24 cellular contexts compared by ENCODE assay signal in genomic region chr9:133981589-133981957, GRCh38. TPM values are rescaled to one million over a fixed set of nuclear protein-coding genes. Genes with fewer than 3 reads are reported as not detected.
DNase-seq lines count a peak whose midpoint lies in the region; ATAC-seq and TF ChIP-seq lines count a peak whose summit lies in the region.
"Had no signal": no experiment of that assay in that cellular context is flagged by ENCODE, and none has a peak within 500 bp of the region (broad histone marks: within the 10 kb centered on the region; RNA-seq: fewer than 3 reads in every experiment).

No MANE protein-coding gene starts in this region.

- H3K4me3 ChIP-seq in Caco-2 (ENCODE audit: low read depth, low read length) (no peak overlapping the region), upper lobe of right lung (no peak overlapping the region)
- H3K4me3 ChIP-seq: A549, SJSA1 had no signal

- H3K27ac Mint-ChIP-seq in Caco-2 (ENCODE audit: unreplicated experiment) (peak overlapping the region; percentile 26), memory B cell (peak overlapping the region; percentile 20)
- H3K27ac Mint-ChIP-seq in activated naive CD4-positive, alpha-beta T cell treated with anti-CD3 and anti-CD28 coated beads, Interleukin-2, amount 50 U/mL, for 72 hours, result no peak overlapping the region
- H3K27ac Mint-ChIP-seq: CD4-positive, alpha-beta T cell had no signal

- H3K9me3 ChIP-seq in Caco-2 (no peaks in the 10 kb centered on the region), upper lobe of right lung (no peaks in the 10 kb centered on the region)
- H3K9me3 ChIP-seq: A549, BE2C, SJSA1 had no signal

- H3K36me3 ChIP-seq in Caco-2 (ENCODE audit: control insufficient read depth, insufficient read depth, low read length), result no peaks in the 10 kb centered on the region
- H3K36me3 ChIP-seq in upper lobe of right lung, result no peaks in the 10 kb centered on the region

- H3K36me3 Mint-ChIP-seq in Caco-2 (ENCODE audit: insufficient read depth, unreplicated experiment) (peaks cover 28% of the 10 kb centered on the region), memory B cell (peaks cover 2% of the 10 kb centered on the region)
- no peaks in the 10 kb centered on the region for H3K36me3 Mint-ChIP-seq in activated naive CD4-positive, alpha-beta T cell treated with anti-CD3 and anti-CD28 coated beads, Interleukin-2, amount 50 U/mL, for 72 hours

- intact Hi-C loops in Caco-2 (cut with micrococcal nuclease; ENCODE audit: unreplicated experiment) (no loop called here), upper lobe of right lung (cut with DNase I) (no loop called here)

- H3K27ac ChIP-seq in VCaP, result peak overlapping the region; percentile 87; the same call in 1 of the 2 replicates
- H3K27ac ChIP-seq in upper lobe of right lung, result no peak overlapping the region
- H3K27ac ChIP-seq: A549, SJSA1 had no signal

- peaks cover 22% of the 10 kb centered on the region for H3K4me1 Mint-ChIP-seq in Caco-2 (ENCODE audit: low read depth, unreplicated experiment)
- H3K4me1 Mint-ChIP-seq in memory B cell, result peaks cover 44% of the 10 kb centered on the region

- no TSS peak for BruUV-seq in Caco-2 (replicated peaks; lab: Mats Ljungman, UMichigan)

- no peaks in the 10 kb centered on the region for H3K27me3 Mint-ChIP-seq in Caco-2 (ENCODE audit: insufficient read depth, unreplicated experiment)
- H3K27me3 Mint-ChIP-seq in memory B cell, result no peaks in the 10 kb centered on the region
- H3K27me3 Mint-ChIP-seq: CD4-positive, alpha-beta T cell had no signal

- no peak for DNase-seq in Caco-2
- DNase-seq in memory B cell (ENCODE audit: low spot score in 2 of 2), result no peak
- DNase-seq in upper lobe of right lung, result peak; percentile 58
- DNase-seq in activated naive CD4-positive, alpha-beta T cell treated with anti-CD3 and anti-CD28 coated beads, Interleukin-2, amount 50 U/mL, for 72 hours (ENCODE audit: low spot score in 2 of 2), result no peak
- no peak for DNase-seq in DMS 273 treated with DMSO at 0.1 percent for 48 hours (lab: John Stamatoyannopoulos, UW)
- DNase-seq: CD4-positive, alpha-beta T cell; COR-L47; DND-41; GOT3; KG1; NCI-H1105; NCI-H146; NCI-H2029; NCI-H2171; NCI-H345; NCI-H524; NCI-H774; NK-92 treated with Interleukin-12 subunit alpha and Interleukin-12 subunit beta, amount 100 ng/mL, for 24 hours had no signal

- H3K27me3 ChIP-seq in Caco-2 (replicated peaks; ENCODE audit: control insufficient read depth, insufficient read depth, low read length), result no peaks in the 10 kb centered on the region
- no peaks in the 10 kb centered on the region for H3K27me3 ChIP-seq in upper lobe of right lung
- H3K27me3 ChIP-seq: BE2C, SJSA1 had no signal

- H3K9me3 Mint-ChIP-seq in Caco-2 (ENCODE audit: unreplicated experiment) (no peaks in the 10 kb centered on the region), memory B cell (no peaks in the 10 kb centered on the region)
- no peaks in the 10 kb centered on the region for H3K9me3 Mint-ChIP-seq in activated naive CD4-positive, alpha-beta T cell treated with anti-CD3 and anti-CD28 coated beads, Interleukin-2, amount 50 U/mL, for 72 hours
- H3K9me3 Mint-ChIP-seq: CD4-positive, alpha-beta T cell had no signal

- CTCF ChIA-PET in Caco-2 (lab: Charles Lee), result no interaction called here

- no peak overlapping the region for H3K4me3 Mint-ChIP-seq in Caco-2 (ENCODE audit: unreplicated experiment)
- peak overlapping the region; percentile 9 for H3K4me3 Mint-ChIP-seq in memory B cell
- H3K4me3 Mint-ChIP-seq: CD4-positive, alpha-beta T cell had no signal

- POLR2A ChIA-PET in Caco-2 (lab: Charles Lee), result no interaction called here

- TF ChIP-seq CTCF in Caco-2 (IDR thresholded peaks at IDR 0.05; ENCODE audit: insufficient read depth in 1 of 2, low read depth in 1 of 2, low read length in 1 of 2, severe bottlenecking in 1 of 2, unreplicated experiment in 1 of 2) (no peak), VCaP (conservative IDR thresholded peaks at IDR 0.05) (no peak), upper lobe of right lung (IDR thresholded peaks at IDR 0.05) (no peak)

- ATAC-seq in memory B cell (ENCODE audit: low read depth) (no peak), upper lobe of right lung (no peak), GM18861 (IDR thresholded peaks at IDR 0.05; ENCODE audit: unreplicated experiment) (no peak)
- ATAC-seq in activated naive CD4-positive, alpha-beta T cell treated with anti-CD3 and anti-CD28 coated beads, Interleukin-2, amount 50 U/mL, for 72 hours, result no peak
- ATAC-seq: HCT116 had no signal

- H3K4me1 ChIP-seq in Caco-2, result peaks cover 21% of the 10 kb centered on the region; the same call in 1 of the 2 replicates
- peaks cover 26% of the 10 kb centered on the region for H3K4me1 ChIP-seq in upper lobe of right lung

RNA-seq across cellular contexts. Expression of gene VAV2, which starts 10.6 kb away (rescaled TPM):
- total RNA-seq in Caco-2 (2022), result 51.8 and 55.3 TPM in 2 replicates
- 34.6 TPM for total RNA-seq in upper lobe of right lung
- total RNA-seq in activated naive CD4-positive, alpha-beta T cell treated with anti-CD3 and anti-CD28 coated beads, Interleukin-2, amount 50 U/mL, for 72 hours, result 1 to 10 TPM; 7.5 to 9.1 TPM

RNA-seq across cellular contexts. Expression of gene BRD3OS, which starts 43.7 kb away (rescaled TPM):
- total RNA-seq in Caco-2 (2022), result 9.1 and 9.4 TPM in 2 replicates
- 10.7 TPM for total RNA-seq in upper lobe of right lung
- 10 to 100 TPM in 1 of 2 donors, 1 to 10 TPM in 1; 3.7 to 19.8 TPM for total RNA-seq in activated naive CD4-positive, alpha-beta T cell treated with anti-CD3 and anti-CD28 coated beads, Interleukin-2, amount 50 U/mL, for 72 hours

Comparison
In these comparisons a context has a peak if more than half of its experiments do, and no peak if none do; other contexts are left out.
1. H3K27ac Mint-ChIP-seq: peak in Caco-2 (single experiment) and memory B cell (single experiment); none in activated naive CD4-positive, alpha-beta T cell treated with anti-CD3 and anti-CD28 coated beads, Interleukin-2, amount 50 U/mL, for 72 hours (0 of 2).